ENCODE assay signal across 7 cellular contexts in the genomic region with DNA sequence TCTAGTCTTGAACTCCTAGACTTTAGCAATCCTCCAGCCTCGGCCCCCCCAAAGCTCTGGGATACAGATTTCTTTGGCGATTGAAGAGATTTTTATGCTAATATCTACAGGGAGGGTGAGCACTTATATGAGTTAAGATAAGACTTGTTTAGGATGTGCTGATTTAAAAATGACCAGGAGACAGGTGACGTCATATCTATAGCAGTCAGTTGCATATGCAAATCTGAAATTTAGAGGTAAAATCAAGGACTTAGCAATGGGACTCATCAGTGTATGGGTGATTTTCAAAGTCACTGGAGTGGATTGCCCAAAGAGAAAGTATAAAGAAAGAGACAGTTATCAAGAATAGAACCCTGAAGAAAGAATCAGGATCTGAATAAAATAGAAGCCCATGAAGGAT.
"Had no signal": no experiment of that assay in that cellular context is flagged by ENCODE, and none has a peak within 500 bp of the region (broad histone marks: within the 10 kb centered on the region; RNA-seq: fewer than 3 reads in every experiment).

No MANE protein-coding gene starts in this region.

- FAIRE-seq: G401.6, GM12891, GM12892, GM18507, GM19239 had no signal

- DNase-seq: GDM1, GF-D8 had no signal
